Comparison of ENCODE assay signal across 11 cellular contexts in the genomic region with DNA sequence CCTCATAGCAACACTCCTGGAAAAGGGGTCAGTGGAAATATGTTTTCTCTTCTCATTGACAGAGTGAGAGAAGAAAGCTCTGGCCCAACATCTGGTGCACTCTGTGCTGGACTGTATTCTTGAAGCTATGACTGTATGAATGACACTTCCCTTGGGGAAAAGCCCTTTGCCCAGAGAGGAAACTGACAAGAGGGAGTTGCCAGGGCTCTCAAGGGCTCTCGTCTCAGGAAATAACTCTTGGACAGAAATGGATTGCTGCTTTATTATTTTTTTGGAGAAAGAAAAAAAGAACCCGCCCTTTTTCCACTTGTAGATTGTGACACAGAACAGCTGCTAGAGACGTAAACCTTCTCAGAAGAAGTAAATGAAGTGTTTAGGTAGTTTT. TPM values are rescaled to one million over a fixed set of nuclear protein-coding genes. Genes with fewer than 3 reads are reported as not detected.
A peak's percentile ranks its signal among the peaks of the same experiment; 100 is the strongest.
DNase-seq lines count a peak whose midpoint lies in the region; ATAC-seq lines count a peak whose summit lies in the region.
"Had no signal": no experiment of that assay in that cellular context is flagged by ENCODE, and none has a peak within 500 bp of the region (broad histone marks: within the 10 kb centered on the region; RNA-seq: fewer than 3 reads in every experiment).

No MANE protein-coding gene starts in this region.

- H3K4me3 Mint-ChIP-seq in stimulated activated effector memory CD8-positive, alpha-beta T cell treated with anti-CD3 and anti-CD28 coated beads, Interleukin-12 subunit alpha, Interleukin-12 subunit beta, amount 100 ng/mL, for 72 hours, result no peak overlapping the region
- H3K4me3 Mint-ChIP-seq: activated CD4-positive, alpha-beta memory T cell treated with anti-CD3 and anti-CD28 coated beads for 36 hours; central memory CD8-positive, alpha-beta T cell had no signal

- DNase-seq in HCEC 1CT, result peak; percentile 40
- peak; percentile 73 for DNase-seq in NCI-H69 (lab: John Stamatoyannopoulos, UW)
- DNase-seq in right cardiac atrium, result peak; percentile 31 to 52 (median 46)
- no peak for DNase-seq in stimulated activated effector memory CD8-positive, alpha-beta T cell treated with anti-CD3 and anti-CD28 coated beads, Interleukin-12 subunit alpha, Interleukin-12 subunit beta, amount 100 ng/mL, for 72 hours (ENCODE audit: low spot score in 2 of 2)
- DNase-seq in dedifferentiated amniotic fluid mesenchymal stem cell (ENCODE audit: extremely low spot score), result no peak
- DNase-seq in T-helper 1 cell, result no peak
- no peak for DNase-seq in Kasumi-1 (lab: John Stamatoyannopoulos, UW)
- DNase-seq: activated CD4-positive, alpha-beta memory T cell treated with anti-CD3 and anti-CD28 coated beads for 36 hours; stimulated activated CD4-positive, alpha-beta T cell treated with anti-CD3 and anti-CD28 coated beads, Interleukin-1b, Interleukin-23, amount 100 ng/mL, for 48 hours had no signal

- H3K4me1 Mint-ChIP-seq in stimulated activated effector memory CD8-positive, alpha-beta T cell treated with anti-CD3 and anti-CD28 coated beads, Interleukin-12 subunit alpha, Interleukin-12 subunit beta, amount 100 ng/mL, for 72 hours, result peaks cover 38% of the 10 kb centered on the region

- intact Hi-C loops in right cardiac atrium (cut with DNase I), result no loop called here

- H3K9me3 ChIP-seq in right cardiac atrium (ENCODE audit: control insufficient read depth, low read length), result no peaks in the 10 kb centered on the region

- H3K27ac ChIP-seq in right cardiac atrium (ENCODE audit: low read length), result peak overlapping the region; percentile 58

- H3K9me3 Mint-ChIP-seq in stimulated activated effector memory CD8-positive, alpha-beta T cell treated with anti-CD3 and anti-CD28 coated beads, Interleukin-12 subunit alpha, Interleukin-12 subunit beta, amount 100 ng/mL, for 72 hours, result peaks cover 2% of the 10 kb centered on the region
- H3K9me3 Mint-ChIP-seq: activated CD4-positive, alpha-beta memory T cell treated with anti-CD3 and anti-CD28 coated beads for 36 hours had no signal

- peak overlapping the region; percentile 3 for H3K27ac Mint-ChIP-seq in stimulated activated effector memory CD8-positive, alpha-beta T cell treated with anti-CD3 and anti-CD28 coated beads, Interleukin-12 subunit alpha, Interleukin-12 subunit beta, amount 100 ng/mL, for 72 hours
- H3K27ac Mint-ChIP-seq: activated CD4-positive, alpha-beta memory T cell treated with anti-CD3 and anti-CD28 coated beads for 36 hours had no signal

- H3K27me3 ChIP-seq in right cardiac atrium (ENCODE audit: control insufficient read depth, insufficient read depth), result no peaks in the 10 kb centered on the region

- H3K4me1 ChIP-seq in right cardiac atrium (ENCODE audit: control insufficient read depth, insufficient read depth, low read length), result peaks cover 7% of the 10 kb centered on the region

- no peaks in the 10 kb centered on the region for H3K36me3 Mint-ChIP-seq in stimulated activated effector memory CD8-positive, alpha-beta T cell treated with anti-CD3 and anti-CD28 coated beads, Interleukin-12 subunit alpha, Interleukin-12 subunit beta, amount 100 ng/mL, for 72 hours
- H3K36me3 Mint-ChIP-seq: activated CD4-positive, alpha-beta memory T cell treated with anti-CD3 and anti-CD28 coated beads for 36 hours had no signal

- no peak overlapping the region for H3K4me3 ChIP-seq in right cardiac atrium (ENCODE audit: low read length)

- peak; percentile 92 to 97 for ATAC-seq in right cardiac atrium
- ATAC-seq in stimulated activated effector memory CD8-positive, alpha-beta T cell treated with anti-CD3 and anti-CD28 coated beads, Interleukin-12 subunit alpha, Interleukin-12 subunit beta, amount 100 ng/mL, for 72 hours, result no peak
- ATAC-seq: Panc1 had no signal

- 18% methylated on average over 3 of the region's 3 CpGs for WGBS in right cardiac atrium

RNA-seq across cellular contexts. Expression of a gene that starts 11.4 kb away (rescaled TPM):
- 10 to 100 TPM; 38.3 to 60.6 (median 55.3) TPM for total RNA-seq in right cardiac atrium
- polyA plus RNA-seq in right cardiac atrium, result 24.5 TPM

Comparison
In these comparisons a context has a peak if more than half of its experiments do, and no peak if none do; other contexts are left out.
1. DNase-seq: peak in HCEC 1CT (single experiment), NCI-H69 (single experiment) and right cardiac atrium (3 of 3); none in stimulated activated effector memory CD8-positive, alpha-beta T cell treated with anti-CD3 and anti-CD28 coated beads, Interleukin-12 subunit alpha, Interleukin-12 subunit beta, amount 100 ng/mL, for 72 hours (0 of 2), dedifferentiated amniotic fluid mesenchymal stem cell (single experiment), T-helper 1 cell (0 of 5) and Kasumi-1 (0 of 2).